ENCODE assay signal across 8 cellular contexts in the genomic region with DNA sequence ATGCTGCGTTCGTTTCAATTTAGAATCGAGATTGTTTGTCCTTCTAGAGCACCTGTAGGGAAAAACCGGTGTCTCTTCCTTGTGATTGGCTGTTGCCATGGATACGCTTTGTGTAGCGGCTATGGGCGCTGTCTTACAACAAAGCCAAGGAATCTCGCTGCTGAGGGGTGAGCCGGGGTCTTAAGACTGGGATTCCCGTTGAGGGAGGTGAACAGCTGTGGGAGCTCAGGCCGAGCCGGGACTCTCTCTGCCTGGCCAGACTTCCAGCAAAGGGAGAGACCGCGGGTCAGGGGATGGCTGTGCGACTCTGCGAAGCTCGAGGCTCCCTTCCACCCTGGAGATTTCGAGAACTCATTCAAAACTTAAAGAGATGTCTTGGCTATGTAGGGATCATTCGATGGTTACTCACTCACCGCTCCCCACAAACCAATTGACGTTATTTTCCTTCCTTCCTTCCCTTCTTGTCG. TPM values are rescaled to one million over a fixed set of nuclear protein-coding genes. Genes with fewer than 3 reads are reported as not detected.
A peak's percentile ranks its signal among the peaks of the same experiment; 100 is the strongest.
DNase-seq lines count a peak whose midpoint lies in the region; ATAC-seq and TF ChIP-seq lines count a peak whose summit lies in the region.

A gene with protein sequence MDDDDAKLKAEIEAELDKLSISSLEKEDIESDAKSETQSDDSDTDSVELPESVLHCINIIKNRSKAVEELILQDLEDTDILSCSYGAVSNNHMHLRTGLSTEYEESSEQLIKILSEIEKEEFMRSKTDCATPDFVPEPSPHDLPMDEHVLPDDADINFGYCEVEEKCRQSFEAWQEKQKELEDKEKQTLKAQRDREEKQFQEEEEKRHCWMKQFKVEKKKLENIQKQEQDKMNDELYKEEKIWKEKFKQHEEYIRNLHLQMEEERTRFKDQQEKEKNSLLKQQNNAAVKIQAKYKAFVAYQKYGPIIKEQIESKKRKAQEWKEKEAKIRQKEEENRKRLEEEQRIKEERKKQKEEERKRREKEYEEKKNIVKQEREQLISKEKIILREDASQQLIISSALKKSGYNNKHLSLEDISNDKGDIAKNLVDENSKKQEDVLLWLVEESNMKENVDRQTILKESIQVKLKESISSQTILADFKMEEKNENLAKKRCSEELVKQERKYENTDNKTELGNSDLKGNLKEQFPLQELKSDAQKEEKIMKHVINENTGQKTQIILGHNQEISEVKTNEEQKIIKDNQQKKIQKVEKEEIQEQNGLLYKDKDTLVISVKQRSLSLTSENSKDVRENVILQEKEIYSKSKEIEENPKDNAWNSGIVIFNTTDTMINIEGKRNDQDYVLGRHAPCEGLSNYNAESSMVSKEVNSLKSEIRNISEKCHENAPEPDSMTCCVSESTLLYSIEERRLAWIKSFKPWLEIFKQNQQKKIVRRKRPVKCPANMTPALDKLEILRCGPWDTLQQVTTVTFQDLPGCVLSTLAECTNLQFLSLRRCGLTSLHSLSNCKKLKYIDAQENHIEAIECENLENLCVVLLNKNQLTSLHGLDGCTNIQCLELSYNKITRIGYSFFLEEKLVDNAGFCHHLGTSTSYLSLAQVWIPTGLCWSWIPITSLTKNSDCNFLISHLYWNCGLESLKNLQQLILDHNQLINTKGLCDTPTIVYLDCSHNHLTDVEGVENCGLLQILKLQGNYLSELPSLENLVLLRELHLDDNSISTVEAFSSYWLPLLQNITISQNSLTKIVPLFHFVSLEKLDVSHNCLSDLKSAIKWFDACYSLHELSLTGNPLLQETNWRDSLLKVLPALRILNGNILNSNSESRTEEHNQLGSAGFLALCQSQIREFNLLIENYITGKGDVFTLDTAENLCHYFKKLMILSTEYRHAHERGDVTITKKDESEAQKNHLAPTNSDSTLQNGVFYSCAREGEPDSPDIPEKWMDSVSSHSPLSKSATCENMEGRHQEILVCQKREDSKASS (N-terminal part only) (plus strand): TSS at position 111 of the 467 bp plus-strand sequence. CDS start 1,826 bp downstream, outside the sequence.
TSS of gene TSPAN19 (minus strand) at position 37 of the 467 bp plus-strand sequence. CDS start 6,331 bp downstream, outside the sequence.

- no peak within 1 kb of the TSS for H3K27ac ChIP-seq in muscle layer of duodenum (ENCODE audit: low read length)
- H3K27ac ChIP-seq in upper lobe of right lung, result peak within 1 kb of the TSS; percentile 32

- H3K9me3 ChIP-seq in muscle layer of duodenum (ENCODE audit: control insufficient read depth in 1 of 2, low read length in 2 of 2) (no peaks in the 10 kb centered on the region), upper lobe of right lung (no peaks in the 10 kb centered on the region)

- peak; percentile 83 for DNase-seq in Ammon's horn (ENCODE audit: low spot score)
- peak; percentile 95 for DNase-seq in NCI-H2227 treated with DMSO at 0.1 percent for 48 hours (lab: John Stamatoyannopoulos, UW)
- peak; percentile 12 for DNase-seq in activated CD8-positive, alpha-beta memory T cell treated with anti-CD3 and anti-CD28 coated beads, Interleukin-2, amount 50 U/mL, for 4 hours
- DNase-seq in fibroblast of pulmonary artery (ENCODE audit: low read depth), result peak; percentile 94
- DNase-seq in upper lobe of right lung, result peak; percentile 67

- H3K27me3 ChIP-seq in muscle layer of duodenum (ENCODE audit: low read depth, low read length), result no peaks in the 10 kb centered on the region
- peaks cover 20% of the 10 kb centered on the region for H3K27me3 ChIP-seq in upper lobe of right lung

- H3K4me3 ChIP-seq in fibroblast of pulmonary artery (replicated peaks; ENCODE audit: low read depth, low read length) (peak within 1 kb of the TSS; percentile 81), muscle layer of duodenum (ENCODE audit: low read depth in 1 of 2, low read length in 2 of 2) (peak within 1 kb of the TSS; percentile 79 to 90), upper lobe of right lung (peak within 1 kb of the TSS; percentile 49)

- TF ChIP-seq CTCF in fibroblast of pulmonary artery (IDR thresholded peaks at IDR 0.05; ENCODE audit: low read length, missing control alignments), result no peak
- TF ChIP-seq CTCF in upper lobe of right lung (IDR thresholded peaks at IDR 0.05), result no peak

- intact Hi-C loops in upper lobe of right lung (cut with DNase I), result no loop called here

- H3K36me3 ChIP-seq in muscle layer of duodenum (ENCODE audit: control insufficient read depth in 1 of 2, insufficient read depth in 2 of 2, low read length in 2 of 2) (no peaks in the 10 kb centered on the region), upper lobe of right lung (no peaks in the 10 kb centered on the region)

- no peaks in the 10 kb centered on the region for H3K4me1 ChIP-seq in muscle layer of duodenum (ENCODE audit: control insufficient read depth in 1 of 2, insufficient read depth in 2 of 2, low read length in 2 of 2)
- no peaks in the 10 kb centered on the region for H3K4me1 ChIP-seq in upper lobe of right lung

- ATAC-seq in GM19023 (IDR thresholded peaks at IDR 0.05; ENCODE audit: unreplicated experiment) (peak; percentile 99), HG03108 (IDR thresholded peaks at IDR 0.05; ENCODE audit: unreplicated experiment) (peak; percentile 96), upper lobe of right lung (peak; percentile 95)

RNA-seq across cellular contexts. Expression of the first gene that starts in this region (rescaled TPM):
- total RNA-seq in upper lobe of right lung, result 0.67 TPM

RNA-seq across cellular contexts. Expression of gene TSPAN19, which starts in this region (rescaled TPM):
- total RNA-seq in upper lobe of right lung, result not detected

Comparison
In these comparisons a context has a peak if more than half of its experiments do, and no peak if none do; other contexts are left out.
1. Peak in DNase-seq, ATAC-seq, H3K4me3 ChIP-seq and H3K27ac ChIP-seq in upper lobe of right lung; RNA of the genes that start here not detected or under 1 TPM.
2. DNase-seq: peak in every context shown above with its lines; median percentile 95 in NCI-H2227 treated with DMSO at 0.1 percent for 48 hours; 94 in fibroblast of pulmonary artery; 83 in Ammon's horn; 67 in upper lobe of right lung; 12 in activated CD8-positive, alpha-beta memory T cell treated with anti-CD3 and anti-CD28 coated beads, Interleukin-2, amount 50 U/mL, for 4 hours.